In genomic region chr3:27632431-27633223, GRCh38 we compare ENCODE assay signal across 8 cellular contexts.
DNase-seq lines count a peak whose midpoint lies in the region; ATAC-seq and TF ChIP-seq lines count a peak whose summit lies in the region.

No MANE protein-coding gene starts in this region.

- TF ChIP-seq CTCF in endothelial cell (IDR thresholded peaks at IDR 0.05; ENCODE audit: unreplicated experiment): no peak

- ATAC-seq in HG02571 (IDR thresholded peaks at IDR 0.05; ENCODE audit: unreplicated experiment): peak; percentile 78

- H3K9me3 ChIP-seq in mononuclear cell (ENCODE audit: low read depth, low read length): no peaks in the 10 kb centered on the region

- peak overlapping the region; percentile 51 for H3K4me3 ChIP-seq in mononuclear cell (ENCODE audit: low read length)

- H3K4me1 ChIP-seq in mononuclear cell (ENCODE audit: insufficient read depth, low read length): peaks cover 15% of the 10 kb centered on the region

- H3K4me1 Mint-ChIP-seq in endothelial cell (ENCODE audit: unreplicated experiment): peaks cover 7% of the 10 kb centered on the region

- H3K27ac Mint-ChIP-seq in endothelial cell (ENCODE audit: unreplicated experiment): peak overlapping the region; percentile 43

- peak; percentile 69 for DNase-seq in DMS53 (lab: John Stamatoyannopoulos, UW)
- DNase-seq in DMS53 treated with DMSO at 0.1 percent for 48 hours (lab: John Stamatoyannopoulos, UW; ENCODE audit: unreplicated experiment): no peak
- peak; percentile 34 for DNase-seq in NCI-H1092 treated with DMSO at 0.1 percent for 48 hours (lab: John Stamatoyannopoulos, UW)
- DNase-seq in activated CD4-positive, alpha-beta T cell treated with anti-CD3 and anti-CD28 coated beads, Interleukin-2, amount 50 U/mL, for 4 hours: peak; percentile 12 to 25
- peak; percentile 59 for DNase-seq in endothelial cell (ENCODE audit: low spot score)
- peak; percentile 2 to 32 for DNase-seq in stimulated activated CD8-positive, alpha-beta memory T cell treated with anti-CD3 and anti-CD28 coated beads, Interleukin-7, amount 100 ng/mL, for 4 hours (ENCODE audit: low read depth in 2 of 2)

- peak overlapping the region; percentile 88 for H3K4me3 Mint-ChIP-seq in endothelial cell (ENCODE audit: unreplicated experiment)

- H3K36me3 Mint-ChIP-seq in endothelial cell (ENCODE audit: low read depth, unreplicated experiment): no peaks in the 10 kb centered on the region

- H3K27me3 Mint-ChIP-seq in endothelial cell (ENCODE audit: unreplicated experiment): no peaks in the 10 kb centered on the region

- no peaks in the 10 kb centered on the region for H3K9me3 Mint-ChIP-seq in endothelial cell (ENCODE audit: unreplicated experiment)

- H3K27me3 ChIP-seq in mononuclear cell (ENCODE audit: insufficient read depth, low read length): no peaks in the 10 kb centered on the region
